10 cellular contexts compared by ENCODE assay signal in genomic region chr9:81619353-81620008, GRCh38.
DNase-seq lines count a peak whose midpoint lies in the region; ATAC-seq and TF ChIP-seq lines count a peak whose summit lies in the region.
"Had no signal": no experiment of that assay in that cellular context is flagged by ENCODE, and none has a peak within 500 bp of the region (broad histone marks: within the 10 kb centered on the region; RNA-seq: fewer than 3 reads in every experiment).

No MANE protein-coding gene starts in this region.

- DNase-seq in AG04449 (ENCODE audit: low read depth, low spot score) (peak; percentile 67), fibroblast of peridontal ligament (ENCODE audit: extremely low read depth) (peak; percentile 99), NCI-H1092 (lab: John Stamatoyannopoulos, UW) (no peak), amniotic stem cell (lab: John Stamatoyannopoulos, UW) (no peak), SKM-1 treated with dmso at 0.1 percent for 144 hours (lab: John Stamatoyannopoulos, UW; ENCODE audit: unreplicated experiment) (no peak)
- DNase-seq: BE2C; stimulated activated CD4-positive, alpha-beta T cell treated with anti-CD3 and anti-CD28 coated beads, Interleukin-4, amount 100 ng/mL, for 4 hours had no signal

- peak; percentile 72 for ATAC-seq in GM19395 (IDR thresholded peaks at IDR 0.05; ENCODE audit: unreplicated experiment)
- ATAC-seq in GM21528 (IDR thresholded peaks at IDR 0.05; ENCODE audit: low FRiP score, unreplicated experiment): no peak

- H3K9me2 ChIP-seq in Loucy (replicated peaks; ENCODE audit: low read depth, low read length): no peaks in the 10 kb centered on the region

- POLR2A ChIA-PET in AG04449 (lab: Yijun Ruan, JAX): no interaction called here

- H3K9me3 ChIP-seq in Loucy (ENCODE audit: insufficient read depth, low read depth, low read length): no peaks in the 10 kb centered on the region
- H3K9me3 ChIP-seq: BE2C had no signal

- peaks cover 45% of the 10 kb centered on the region for H3K4me1 ChIP-seq in Loucy (ENCODE audit: insufficient read depth, low read length, poor library complexity, severe bottlenecking)
- H3K4me1 ChIP-seq: BE2C had no signal

- no peaks in the 10 kb centered on the region for H3K79me2 ChIP-seq in Loucy (ENCODE audit: insufficient read depth, low read length)

- no peaks in the 10 kb centered on the region for H3F3A ChIP-seq in Loucy (ENCODE audit: low read depth)

- no peaks in the 10 kb centered on the region for H3K27me3 ChIP-seq in Loucy (ENCODE audit: insufficient read depth, low read length, poor library complexity, severe bottlenecking)
- H3K27me3 ChIP-seq: BE2C had no signal

- peaks cover 3% of the 10 kb centered on the region; the same call in 1 of the 2 replicates for H3K36me3 ChIP-seq in Loucy (ENCODE audit: insufficient read depth, low read length)
- H3K36me3 ChIP-seq: BE2C had no signal

- H3K4me3 ChIP-seq in AG04449 (ENCODE audit: low read depth, low read length): no peak overlapping the region
- H3K4me3 ChIP-seq in Loucy (ENCODE audit: low read length, poor library complexity, severe bottlenecking): peak overlapping the region; percentile 60

- CTCF ChIA-PET in AG04449 (lab: Yijun Ruan, JAX): interaction anchor here (1.2 kb wide), 1 partner anchor 97 kb away, joined by 3 read pairs; no protein-coding TSS in a partner anchor

- H3K9ac ChIP-seq in Loucy (ENCODE audit: low read depth, low read length, poor library complexity, severe bottlenecking): peak overlapping the region; percentile 58

- TF ChIP-seq CTCF in AG04449 (IDR thresholded peaks at IDR 0.05; ENCODE audit: insufficient read depth, low read length, missing control alignments) (no peak), Loucy (conservative IDR thresholded peaks at IDR 0.05; ENCODE audit: low read length) (peak; percentile 42)

- H2AFZ ChIP-seq in Loucy (ENCODE audit: low read length): peak overlapping the region; percentile 64

- no peaks in the 10 kb centered on the region for H4K20me1 ChIP-seq in Loucy (ENCODE audit: insufficient read depth, low read length, poor library complexity, severe bottlenecking)

- peak overlapping the region; percentile 77 for H3K4me2 ChIP-seq in Loucy (ENCODE audit: low read depth, low read length, poor library complexity, severe bottlenecking)

Comparison
In these comparisons a context has a peak if more than half of its experiments do, and no peak if none do; other contexts are left out.
1. DNase-seq: peak in AG04449 (single experiment) and fibroblast of peridontal ligament (single experiment); none in NCI-H1092 (single experiment), amniotic stem cell (single experiment) and SKM-1 treated with dmso at 0.1 percent for 144 hours (single experiment).